ENCODE assay signal across 7 cellular contexts in genomic region chr7:102364394-102364886, GRCh38. TPM values are rescaled to one million over a fixed set of nuclear protein-coding genes. Genes with fewer than 3 reads are reported as not detected.
DNase-seq lines count a peak whose midpoint lies in the region; ATAC-seq and TF ChIP-seq lines count a peak whose summit lies in the region.
"Not testable (repeated sequence)": the region's sequence is repeated elsewhere in the genome, so short reads cannot be mapped to it uniquely, and the experiment has no call there.

No MANE protein-coding gene starts in this region.

- CTCF ChIA-PET in PC-3 (lab: Charles Lee) = not testable (repeated sequence)

- H3K36me3 Mint-ChIP-seq in activated T-cell treated with anti-CD3 and anti-CD28 coated beads, Interleukin-2, amount 50 U/mL, for 4 hours (ENCODE audit: insufficient read depth); naive B cell: not testable (repeated sequence)

- H3K4me2 ChIP-seq in PC-3 (ENCODE audit: low read length) = peak overlapping the region; percentile 73

- TSS peak; percentile 40 for BruUV-seq in PC-3 (replicated peaks; lab: Mats Ljungman, UMichigan)

- peak overlapping the region; percentile 44 to 94 (median 85) for H3K27ac Mint-ChIP-seq in naive B cell

- POLR2A ChIA-PET in PC-3 (lab: Charles Lee; ENCODE audit: unreplicated experiment) = not testable (repeated sequence)

- peak overlapping the region; percentile 90 for H3K4me3 Mint-ChIP-seq in activated T-cell treated with anti-CD3 and anti-CD28 coated beads, Interleukin-2, amount 50 U/mL, for 4 hours
- H3K4me3 Mint-ChIP-seq in naive B cell = peak overlapping the region; percentile 86 to 98 (median 91)

- WGBS in right cardiac atrium = 0% methylated on average over 19 of the region's 20 CpGs

- not testable (repeated sequence) for H3K27me3 Mint-ChIP-seq in activated T-cell treated with anti-CD3 and anti-CD28 coated beads, Interleukin-2, amount 50 U/mL, for 4 hours (ENCODE audit: low read depth); naive B cell

- peak overlapping the region; percentile 94 for H3K9ac ChIP-seq in PC-3 (ENCODE audit: low read length)
- H3K9ac ChIP-seq in colonic mucosa (ENCODE audit: low read depth in 2 of 2, low read length in 2 of 2) = peak overlapping the region; percentile 34 to 86

- H3K9me3 Mint-ChIP-seq in activated T-cell treated with anti-CD3 and anti-CD28 coated beads, Interleukin-2, amount 50 U/mL, for 4 hours; naive B cell: not testable (repeated sequence)

- not testable (repeated sequence) for H3K9me3 ChIP-seq in PC-3 (ENCODE audit: low read length); colonic mucosa; right cardiac atrium (ENCODE audit: control insufficient read depth, low read length)

- peaks cover 16% of the 10 kb centered on the region for H3K4me1 Mint-ChIP-seq in activated T-cell treated with anti-CD3 and anti-CD28 coated beads, Interleukin-2, amount 50 U/mL, for 4 hours (ENCODE audit: low read depth)
- H3K4me1 Mint-ChIP-seq in naive B cell = peaks cover 4 to 28% (median 10%) of the 10 kb centered on the region in 3 donors

- H3K27ac ChIP-seq in PC-3 (ENCODE audit: low read length) = not testable (repeated sequence)
- peak overlapping the region; percentile 76 for H3K27ac ChIP-seq in colonic mucosa
- H3K27ac ChIP-seq in right cardiac atrium (ENCODE audit: low read length) = peak overlapping the region; percentile 6

- not testable (repeated sequence) for H3K9me2 ChIP-seq in PC-3 (replicated peaks; ENCODE audit: low read length)

- not testable (repeated sequence) for TF ChIP-seq CTCF in GM06990 (IDR thresholded peaks at IDR 0.05; ENCODE audit: insufficient read depth, low read length, poor library complexity, severe bottlenecking); PC-3 (conservative IDR thresholded peaks at IDR 0.05; ENCODE audit: low read depth, low read length); colonic mucosa (IDR thresholded peaks at IDR 0.05)

- not testable (repeated sequence) for H3K4me1 ChIP-seq in PC-3 (ENCODE audit: insufficient read depth, low read length); colonic mucosa; right cardiac atrium (ENCODE audit: control insufficient read depth, insufficient read depth, low read length)

- not testable (repeated sequence) for H3K36me3 ChIP-seq in GM06990 (ENCODE audit: control insufficient read depth, insufficient read depth, low read length); PC-3 (ENCODE audit: low read depth, low read length); colonic mucosa

- H3K79me2 ChIP-seq in PC-3 (ENCODE audit: low read length) = peaks cover 26% of the 10 kb centered on the region

- not testable (repeated sequence) for DNase-seq in GM06990 (ENCODE audit: extremely low read depth, insufficient read length); PC-3; naive B cell
- DNase-seq in activated T-cell treated with anti-CD3 and anti-CD28 coated beads, Interleukin-2, amount 50 U/mL, for 4 hours = peak; percentile 10
- DNase-seq in colonic mucosa (peak; percentile 19), right cardiac atrium (peak; percentile 18 to 49 (median 27))
- DNase-seq in stimulated activated CD4-positive, alpha-beta T cell treated with anti-CD3 and anti-CD28 coated beads, Interleukin-12 subunit alpha, Interleukin-12 subunit beta, amount 100 ng/mL, for 4 hours = peak; percentile 1

- intact Hi-C loops in PC-3 (cut with micrococcal nuclease) = loop anchor here (5.0 kb wide), 1 partner anchor 77 kb away; the partner anchor contains the start of gene SH2B2
- intact Hi-C loops in colonic mucosa (cut with DNase I); right cardiac atrium (cut with DNase I): not testable (repeated sequence)

- H3K4me3 ChIP-seq in GM06990 (replicated peaks; ENCODE audit: low read depth, low read length) = peak overlapping the region; percentile 68
- peak overlapping the region; percentile 75 for H3K4me3 ChIP-seq in PC-3 (ENCODE audit: low read length)
- peak overlapping the region; percentile 93 for H3K4me3 ChIP-seq in colonic mucosa
- H3K4me3 ChIP-seq in right cardiac atrium (ENCODE audit: low read length) = peak overlapping the region; percentile 66

- H4K20me1 ChIP-seq in PC-3 (ENCODE audit: low read length) = not testable (repeated sequence)

- ATAC-seq in PC-3; right cardiac atrium; naive B cell (ENCODE audit: low read depth in 2 of 2): not testable (repeated sequence)
- ATAC-seq in activated T-cell treated with anti-CD3 and anti-CD28 coated beads, Interleukin-2, amount 50 U/mL, for 4 hours = peak in 1 of 2 donors; percentile 1

- 0 out of 2 replicates have a peak overlapping the region, but pooled peaks have one; percentile 55 for H2AFZ ChIP-seq in PC-3 (ENCODE audit: low read length)

- H3F3A ChIP-seq in PC-3 (ENCODE audit: low read length, unreplicated experiment) = not testable (repeated sequence)

- H3K27me3 ChIP-seq in GM06990 (replicated peaks; ENCODE audit: control insufficient read depth, insufficient read depth, low read length); PC-3 (ENCODE audit: low read length); colonic mucosa; right cardiac atrium (ENCODE audit: control insufficient read depth, insufficient read depth): not testable (repeated sequence)

RNA-seq across cellular contexts. Expression of gene SPDYE6, which starts 8.2 kb away (rescaled TPM):
- total RNA-seq in PC-3 (2014; rRNA removed) = not detected in 2 replicates
- not detected for total RNA-seq in activated T-cell treated with anti-CD3 and anti-CD28 coated beads, Interleukin-2, amount 50 U/mL, for 4 hours
- not detected for total RNA-seq in colonic mucosa
- not detected for total RNA-seq in right cardiac atrium
- 0.18 TPM for polyA plus RNA-seq in right cardiac atrium
- polyA plus RNA-seq in naive B cell (ENCODE audit: low read depth in 6 of 6) = under 1 TPM in 3 of 6 donors, not detected in 3; 0.18 to 0.41 (median 0.20) TPM

RNA-seq across cellular contexts. Expression of gene PRKRIP1, which starts 31.7 kb away (rescaled TPM):
- total RNA-seq in PC-3 (2014; rRNA removed) (28.9 and 49.4 TPM in 2 replicates), colonic mucosa (10 to 100 TPM; 15.1 to 19.4 TPM), right cardiac atrium (10 to 100 TPM; 14.6 to 20.5 (median 15.3) TPM)
- total RNA-seq in activated T-cell treated with anti-CD3 and anti-CD28 coated beads, Interleukin-2, amount 50 U/mL, for 4 hours = 10 to 100 TPM; 24.8 to 30.1 (median 27.0) TPM
- polyA plus RNA-seq in right cardiac atrium (17.7 TPM), naive B cell (ENCODE audit: low read depth in 6 of 6) (10 to 100 TPM; 13.1 to 28.6 (median 17.4) TPM)
